ENCODE assay signal across 11 cellular contexts in genomic region chr15:96347181-96348111, GRCh38. TPM values are rescaled to one million over a fixed set of nuclear protein-coding genes. Genes with fewer than 3 reads are reported as not detected.
DNase-seq lines count a peak whose midpoint lies in the region; ATAC-seq and TF ChIP-seq lines count a peak whose summit lies in the region.
"Had no signal": no experiment of that assay in that cellular context is flagged by ENCODE, and none has a peak within 500 bp of the region (broad histone marks: within the 10 kb centered on the region; RNA-seq: fewer than 3 reads in every experiment).

No MANE protein-coding gene starts in this region.

- peak overlapping the region; percentile 88 for H3K27ac Mint-ChIP-seq in mesothelial cell of epicardium

- DNase-seq in activated CD8-positive, alpha-beta memory T cell treated with anti-CD3 and anti-CD28 coated beads for 24 hours = peak; percentile 40
- no peak for DNase-seq in activated CD8-positive, alpha-beta memory T cell treated with anti-CD3 and anti-CD28 coated beads, Interleukin-2, amount 50 U/mL, for 4 hours
- DNase-seq in epithelial cell of proximal tubule (ENCODE audit: low read depth) (no peak), mesothelial cell of epicardium (ENCODE audit: low spot score in 2 of 2, unreplicated experiment in 2 of 2) (peak in 1 of 2 experiments; percentile 22), uterus (peak; percentile 77 to 79), WERI-Rb-1 (no peak)
- DNase-seq: foreskin melanocyte, Karpas-422, SHP77 treated with DMSO at 0.1 percent for 48 hours had no signal

- ATAC-seq in GM21723 (IDR thresholded peaks at IDR 0.05; ENCODE audit: unreplicated experiment) = no peak
- ATAC-seq in GM21529 (IDR thresholded peaks at IDR 0.05; ENCODE audit: unreplicated experiment) = no peak

- H3K36me3 ChIP-seq in uterus (no peaks in the 10 kb centered on the region), WERI-Rb-1 (no peaks in the 10 kb centered on the region)

- intact Hi-C loops in uterus (cut with DNase I; ENCODE audit: low total_unique reads) = no loop called here

- H3K4me1 Mint-ChIP-seq in mesothelial cell of epicardium = peaks cover 92% of the 10 kb centered on the region

- peak overlapping the region; percentile 62 for H3K4me3 Mint-ChIP-seq in mesothelial cell of epicardium

- peaks cover 10% of the 10 kb centered on the region for H3K27me3 Mint-ChIP-seq in mesothelial cell of epicardium (ENCODE audit: low read depth)

- no peaks in the 10 kb centered on the region for H3K27me3 ChIP-seq in uterus
- H3K27me3 ChIP-seq in WERI-Rb-1 (ENCODE audit: insufficient read depth, low read depth, severe bottlenecking) = peaks cover 77% of the 10 kb centered on the region

- H3K36me3 Mint-ChIP-seq in mesothelial cell of epicardium = peaks cover 13% of the 10 kb centered on the region

- TF ChIP-seq POLR2A in uterus (IDR thresholded peaks at IDR 0.05) = peak in 1 of 2 donors; percentile 47

- no peaks in the 10 kb centered on the region for H3K9me3 ChIP-seq in uterus
- H3K9me3 ChIP-seq in WERI-Rb-1 (ENCODE audit: severe bottlenecking) = no peaks in the 10 kb centered on the region

- peak overlapping the region; percentile 63 for H3K4me3 ChIP-seq in epithelial cell of proximal tubule (ENCODE audit: low read depth, low read length)
- peak overlapping the region; percentile 84 to 90 for H3K4me3 ChIP-seq in uterus
- no peak overlapping the region for H3K4me3 ChIP-seq in WERI-Rb-1 (ENCODE audit: low read depth, low read length)

- no peaks in the 10 kb centered on the region for H3K9me3 Mint-ChIP-seq in mesothelial cell of epicardium

- H3K27ac ChIP-seq in uterus (peak overlapping the region; percentile 94 to 100), WERI-Rb-1 (no peak overlapping the region)

- no peaks in the 10 kb centered on the region for H3K4me1 ChIP-seq in uterus

- TF ChIP-seq CTCF in epithelial cell of proximal tubule (conservative IDR thresholded peaks at IDR 0.05; ENCODE audit: low read depth, low read length) (no peak), mesothelial cell of epicardium (IDR thresholded peaks at IDR 0.05; ENCODE audit: unreplicated experiment) (no peak), uterus (IDR thresholded peaks at IDR 0.05) (no peak), WERI-Rb-1 (IDR thresholded peaks at IDR 0.05; ENCODE audit: low read depth, low read length) (no peak)

RNA-seq across cellular contexts. Expression of gene NR2F2, which starts 16.9 kb away (rescaled TPM):
- total RNA-seq in epithelial cell of proximal tubule (17.6 and 17.7 TPM in 2 replicates), mesothelial cell of epicardium (126 to 134 TPM (median 128 TPM) in 3 replicates), uterus (100 to 1,000 TPM in 1 of 4 donors, 10 to 100 TPM in 3; 23.6 to 255 (median 51.9) TPM)

Comparison
In these comparisons a context has a peak if more than half of its experiments do, and no peak if none do; other contexts are left out.
1. DNase-seq: peak in activated CD8-positive, alpha-beta memory T cell treated with anti-CD3 and anti-CD28 coated beads for 24 hours (single experiment) and uterus (2 of 2); none in activated CD8-positive, alpha-beta memory T cell treated with anti-CD3 and anti-CD28 coated beads, Interleukin-2, amount 50 U/mL, for 4 hours (single experiment), epithelial cell of proximal tubule (single experiment) and WERI-Rb-1 (single experiment).